In genomic region chr6:43267619-43268347, GRCh38 we compare ENCODE assay signal across 1 cellular context.
TF ChIP-seq lines count a peak whose summit lies in the region.

No MANE protein-coding gene starts in this region.

TF ChIP-seq in HepG2, 621 proteins besides CTCF, POLR2A, EP300 and RAD21 (continued from another document and continues in another):
- TF ChIP-seq ZNF318 (CRISPR knock-in tag; IDR thresholded peaks at IDR 0.05) (peak; percentile 100), ZNF235 (CRISPR knock-in tag; IDR thresholded peaks at IDR 0.05; ENCODE audit: borderline replicate concordance) (peak; percentile 91; the same call in 1 of the 2 replicates), ZNF614 (CRISPR knock-in tag; IDR thresholded peaks at IDR 0.05; ENCODE audit: borderline replicate concordance) (peak; percentile 99), ARNTL (CRISPR knock-in tag; IDR thresholded peaks at IDR 0.05) (peak; percentile 100), KAT2B (IDR thresholded peaks at IDR 0.05; ENCODE audit: borderline replicate concordance, low read depth, low read length) (no peak), MIXL1 (CRISPR knock-in tag; IDR thresholded peaks at IDR 0.05) (peak; percentile 100), BATF2 (CRISPR knock-in tag; IDR thresholded peaks at IDR 0.05) (peak; percentile 96; the same call in 1 of the 2 replicates), ZNF205 (CRISPR knock-in tag; IDR thresholded peaks at IDR 0.05) (peak; percentile 97), ZNF224 (CRISPR knock-in tag; IDR thresholded peaks at IDR 0.05) (peak; percentile 98), ZNF34 (CRISPR knock-in tag; IDR thresholded peaks at IDR 0.05; ENCODE audit: borderline replicate concordance) (no peak), ZNF274 (CRISPR knock-in tag; IDR thresholded peaks at IDR 0.05) (peak; percentile 97), CEBPB (IDR thresholded peaks at IDR 0.05; ENCODE audit: borderline replicate concordance, low read depth, low read length) (no peak), MAX (IDR thresholded peaks at IDR 0.05) (no peak), KLF12 (CRISPR knock-in tag; IDR thresholded peaks at IDR 0.05; ENCODE audit: borderline replicate concordance) (peak; percentile 93; the same call in 1 of the 2 replicates), SATB2 (CRISPR knock-in tag; IDR thresholded peaks at IDR 0.05) (peak; percentile 22; the same call in 1 of the 2 replicates), GZF1 (CRISPR knock-in tag; IDR thresholded peaks at IDR 0.05) (peak; percentile 95), ZMAT3 (CRISPR knock-in tag; conservative IDR thresholded peaks at IDR 0.05) (peak; percentile 100), TRIM24 (CRISPR knock-in tag; IDR thresholded peaks at IDR 0.05) (peak; percentile 98), STAT6 (CRISPR knock-in tag; IDR thresholded peaks at IDR 0.05; ENCODE audit: borderline replicate concordance) (peak; percentile 100), HNRNPL (IDR thresholded peaks at IDR 0.05; ENCODE audit: low read depth, low read length) (peak; percentile 90), SP2 (CRISPR knock-in tag; IDR thresholded peaks at IDR 0.05) (no peak), ZNF549 (CRISPR knock-in tag; IDR thresholded peaks at IDR 0.05) (no peak), TBX3 (IDR thresholded peaks at IDR 0.05; ENCODE audit: borderline replicate concordance) (peak; percentile 97), TAF1 (CRISPR knock-in tag; IDR thresholded peaks at IDR 0.05) (no peak; the same call in none of the 2 replicates), MAFK (conservative IDR thresholded peaks at IDR 0.05 in 1 of 2, IDR thresholded peaks at IDR 0.05 in 1 of 2; ENCODE audit: low read length in 2 of 2) (0 out of 4 replicates have a peak, but pooled peaks of 1 of the 2 experiments have one; percentile 33), DNMT3B (CRISPR knock-in tag; conservative IDR thresholded peaks at IDR 0.05) (peak; percentile 99), RNF2 (conservative IDR thresholded peaks at IDR 0.05; ENCODE audit: low read depth) (peak; percentile 78), CREBL2 (CRISPR knock-in tag; IDR thresholded peaks at IDR 0.05; ENCODE audit: borderline replicate concordance) (peak; percentile 80; the same call in 1 of the 2 replicates), MXD1 (CRISPR knock-in tag; IDR thresholded peaks at IDR 0.05) (peak; percentile 95), GLMP (CRISPR knock-in tag; IDR thresholded peaks at IDR 0.05; ENCODE audit: borderline replicate concordance) (no peak), HNF4G (IDR thresholded peaks at IDR 0.05; ENCODE audit: borderline replicate concordance, low read depth, low read length) (peak; percentile 99), HNF4G (CRISPR knock-in tag; IDR thresholded peaks at IDR 0.05; ENCODE audit: borderline replicate concordance, low read depth) (peak; percentile 100), PAF1 (CRISPR knock-in tag; IDR thresholded peaks at IDR 0.05) (no peak), RFX1 (IDR thresholded peaks at IDR 0.05) (no peak), ZNF652 (CRISPR knock-in tag; IDR thresholded peaks at IDR 0.05; ENCODE audit: borderline replicate concordance, low read depth) (peak; percentile 65; the same call in 1 of the 2 replicates), MTF1 (CRISPR knock-in tag; IDR thresholded peaks at IDR 0.05) (no peak), CHCHD3 (CRISPR knock-in tag; IDR thresholded peaks at IDR 0.05) (no peak; the same call in 1 of the 2 replicates), ZNF512 (CRISPR knock-in tag; IDR thresholded peaks at IDR 0.05) (peak; percentile 91; the same call in 1 of the 2 replicates), ZC3H13 (CRISPR knock-in tag; IDR thresholded peaks at IDR 0.05) (peak; percentile 98), HOXA9 (CRISPR knock-in tag; IDR thresholded peaks at IDR 0.05; ENCODE audit: borderline replicate concordance) (peak; percentile 95), ZFY (CRISPR knock-in tag; IDR thresholded peaks at IDR 0.05) (peak; percentile 68; the same call in 1 of the 2 replicates), HOXD1 (CRISPR knock-in tag; IDR thresholded peaks at IDR 0.05) (peak; percentile 99), ZNF75D (CRISPR knock-in tag; IDR thresholded peaks at IDR 0.05; ENCODE audit: borderline replicate concordance) (no peak), ELF4 (CRISPR knock-in tag; IDR thresholded peaks at IDR 0.05; ENCODE audit: borderline replicate concordance) (peak; percentile 99), ZBTB8A (CRISPR knock-in tag; IDR thresholded peaks at IDR 0.05; ENCODE audit: borderline replicate concordance, low read depth) (peak; percentile 63; the same call in 1 of the 2 replicates), ZKSCAN5 (CRISPR knock-in tag; IDR thresholded peaks at IDR 0.05) (peak; percentile 84), ERF (CRISPR knock-in tag; IDR thresholded peaks at IDR 0.05) (peak; percentile 100), ZZZ3 (CRISPR knock-in tag; IDR thresholded peaks at IDR 0.05; ENCODE audit: borderline replicate concordance) (peak; percentile 82; the same call in 1 of the 2 replicates), DBP (CRISPR knock-in tag; IDR thresholded peaks at IDR 0.05; ENCODE audit: not compliant biosample characterization) (peak; percentile 28), NR2F2 (IDR thresholded peaks at IDR 0.05; ENCODE audit: borderline replicate concordance, low read depth) (no peak), ZKSCAN8 (CRISPR knock-in tag; IDR thresholded peaks at IDR 0.05; ENCODE audit: borderline replicate concordance) (peak; percentile 97), ZNF572 (CRISPR knock-in tag; IDR thresholded peaks at IDR 0.05) (peak; percentile 94; the same call in 1 of the 2 replicates), SALL2 (CRISPR knock-in tag; IDR thresholded peaks at IDR 0.05) (peak; percentile 98), KDM2A (CRISPR knock-in tag; IDR thresholded peaks at IDR 0.05; ENCODE audit: borderline replicate concordance, low read depth) (peak; percentile 97)
